Comparison of ENCODE assay signal across 1 cellular context in genomic region chr2:12555012-12555645, GRCh38.
TF ChIP-seq lines count a peak whose summit lies in the region.

No MANE protein-coding gene starts in this region.

TF ChIP-seq in K562, 482 proteins besides CTCF, POLR2A, EP300 and RAD21 (continued from another document):
- TF ChIP-seq ARID4B (CRISPR knock-in tag; IDR thresholded peaks at IDR 0.05), result no peak
- no peak for TF ChIP-seq HNRNPUL1 (IDR thresholded peaks at IDR 0.05; ENCODE audit: low read length)
